Comparison of ENCODE assay signal across 24 cellular contexts in the genomic region with DNA sequence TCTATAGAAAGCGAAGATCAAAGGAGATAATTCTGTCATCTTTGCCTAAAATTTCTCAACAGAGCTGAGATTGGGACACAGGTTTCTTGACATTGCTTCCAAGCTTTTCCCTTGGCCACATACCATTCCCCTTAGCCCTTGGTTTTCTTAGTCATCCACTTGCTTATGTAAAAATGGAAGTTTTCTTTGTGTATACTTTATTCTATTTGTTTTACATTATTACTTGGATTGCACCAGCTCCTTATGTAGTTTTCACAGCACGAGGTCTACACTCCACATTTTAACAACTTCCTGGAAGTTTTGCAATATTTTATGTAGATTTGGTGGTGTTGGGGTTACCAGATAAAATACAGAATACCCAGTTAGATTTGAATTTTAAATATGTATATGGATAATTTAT.
DNase-seq lines count a peak whose midpoint lies in the region; ATAC-seq and TF ChIP-seq lines count a peak whose summit lies in the region.
"Had no signal": no experiment of that assay in that cellular context is flagged by ENCODE, and none has a peak within 500 bp of the region (broad histone marks: within the 10 kb centered on the region; RNA-seq: fewer than 3 reads in every experiment).

No MANE protein-coding gene starts in this region.

- H3K27ac ChIP-seq in foreskin keratinocyte (no peak overlapping the region), substantia nigra (ENCODE audit: low read depth, low read length, poor library complexity, severe bottlenecking) (no peak overlapping the region)
- H3K27ac ChIP-seq: heart right ventricle, SJSA1, skin epidermis, testis had no signal

- H3K27me3 ChIP-seq in foreskin keratinocyte = no peaks in the 10 kb centered on the region
- H3K27me3 ChIP-seq: heart right ventricle, SJSA1, testis had no signal

- no peaks in the 10 kb centered on the region for H3K4me1 ChIP-seq in foreskin keratinocyte
- H3K4me1 ChIP-seq: heart right ventricle, SJSA1, testis had no signal

- no peak for TF ChIP-seq CTCF in foreskin keratinocyte (conservative IDR thresholded peaks at IDR 0.05)

- ATAC-seq in foreskin keratinocyte (peak; percentile 29), GM19463 (IDR thresholded peaks at IDR 0.05; ENCODE audit: unreplicated experiment) (no peak)
- ATAC-seq: activated CD4-positive, alpha-beta T cell treated with anti-CD3 and anti-CD28 coated beads for 36 hours; heart right ventricle; natural killer cell treated with Interleukin-12 subunit alpha and Interleukin-12 subunit beta and Interleukin-15 and Interleukin-18, amount 100 ng/mL, for 72 hours had no signal

- intact Hi-C loops in head of caudate nucleus (cut with DNase I) = no loop called here

- DNase-seq in Daoy (ENCODE audit: low read depth) (peak; percentile 32), M059J (ENCODE audit: low read depth) (peak; percentile 34), amniotic epithelial cell (ENCODE audit: low read depth) (peak; percentile 82), foreskin keratinocyte (peak; percentile 36 to 50), head of caudate nucleus (no peak), SW480 (ENCODE audit: low spot score) (no peak), substantia nigra (lab: John Stamatoyannopoulos, UW) (no peak)
- DNase-seq: activated CD4-positive, alpha-beta T cell treated with anti-CD3 and anti-CD28 coated beads for 36 hours; activated CD8-positive, alpha-beta memory T cell treated with anti-CD3 and anti-CD28 coated beads, Interleukin-2, amount 50 U/mL, for 4 hours; activated gamma-delta T cell; anterior cingulate cortex; GOT3; heart right ventricle; KG1; kidney; NCI-H1436 treated with DMSO at 0.1 percent for 48 hours; posterior cingulate gyrus; stimulated activated CD4-positive, alpha-beta T cell treated with anti-CD3 and anti-CD28 coated beads, Interleukin-4, amount 100 ng/mL, for 4 hours; stimulated activated CD8-positive, alpha-beta memory T cell treated with anti-CD3 and anti-CD28 coated beads, Interleukin-4, amount 100 ng/mL, for 48 hours; testis had no signal

Comparison
In these comparisons a context has a peak if more than half of its experiments do, and no peak if none do; other contexts are left out.
1. DNase-seq: peak in Daoy (single experiment), M059J (single experiment), amniotic epithelial cell (single experiment) and foreskin keratinocyte (2 of 2); none in head of caudate nucleus (0 of 42), SW480 (single experiment) and substantia nigra (0 of 49).